ENCODE assay signal across 8 cellular contexts in the genomic region with DNA sequence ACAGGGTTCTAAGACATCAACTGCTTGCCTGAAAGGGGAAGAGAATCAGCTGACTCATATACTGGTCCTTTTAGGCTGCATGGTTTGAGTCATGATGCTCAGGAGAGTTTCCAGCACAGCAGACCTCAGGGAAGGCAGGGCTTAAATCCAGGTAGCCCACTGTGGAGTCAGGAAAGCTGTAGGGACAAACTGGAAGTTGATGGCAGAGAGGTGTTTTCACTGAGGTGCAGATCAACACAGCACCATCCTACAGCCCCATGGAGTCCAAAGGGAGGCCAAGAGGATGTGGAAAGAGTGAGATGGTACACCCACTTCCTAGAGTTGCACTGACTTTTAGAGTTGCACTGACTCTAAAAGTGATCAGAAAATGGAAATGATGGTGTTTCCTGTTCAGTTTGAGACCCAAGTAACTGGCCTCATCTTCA.
DNase-seq lines count a peak whose midpoint lies in the region; ATAC-seq and TF ChIP-seq lines count a peak whose summit lies in the region.

No MANE protein-coding gene starts in this region.

- DNase-seq in GM06990 (ENCODE audit: extremely low read depth, insufficient read length), result peak; percentile 31
- peak; percentile 34 to 73 for DNase-seq in NOMO-1 (lab: John Stamatoyannopoulos, UW; ENCODE audit: unreplicated experiment in 2 of 2)
- DNase-seq in glomerular visceral epithelial cell (ENCODE audit: extremely low spot score), result peak; percentile 17
- DNase-seq in NCI-H2107 treated with DMSO at 0.1 percent for 48 hours (lab: John Stamatoyannopoulos, UW; ENCODE audit: unreplicated experiment), result no peak
- no peak for DNase-seq in SHP77 treated with DMSO at 0.1 percent for 48 hours (lab: John Stamatoyannopoulos, UW)
- DNase-seq in NCI-H69 (lab: John Stamatoyannopoulos, UW), result no peak
- DNase-seq in DMS 273 treated with DMSO at 0.1 percent for 48 hours (lab: John Stamatoyannopoulos, UW), result no peak

- TF ChIP-seq CTCF in GM06990 (IDR thresholded peaks at IDR 0.05; ENCODE audit: insufficient read depth, low read length, poor library complexity, severe bottlenecking), result no peak

- no peaks in the 10 kb centered on the region for H3K27me3 ChIP-seq in GM06990 (replicated peaks; ENCODE audit: control insufficient read depth, insufficient read depth, low read length)

- no peaks in the 10 kb centered on the region for H3K36me3 ChIP-seq in GM06990 (ENCODE audit: control insufficient read depth, insufficient read depth, low read length)

- no peak overlapping the region for H3K4me3 ChIP-seq in GM06990 (replicated peaks; ENCODE audit: low read depth, low read length)

- peak; percentile 83 for ATAC-seq in GM21717 (IDR thresholded peaks at IDR 0.05; ENCODE audit: unreplicated experiment)

Comparison
In these comparisons a context has a peak if more than half of its experiments do, and no peak if none do; other contexts are left out.
1. DNase-seq: peak in GM06990 (single experiment), NOMO-1 (2 of 2) and glomerular visceral epithelial cell (single experiment); none in NCI-H2107 treated with DMSO at 0.1 percent for 48 hours (single experiment), SHP77 treated with DMSO at 0.1 percent for 48 hours (single experiment), NCI-H69 (single experiment) and DMS 273 treated with DMSO at 0.1 percent for 48 hours (single experiment).